In genomic region chr15:77599899-77600298, GRCh38 we compare ENCODE assay signal across 10 cellular contexts. TPM values are rescaled to one million over a fixed set of nuclear protein-coding genes. Genes with fewer than 3 reads are reported as not detected.
A peak's percentile ranks its signal among the peaks of the same experiment; 100 is the strongest.
DNase-seq lines count a peak whose midpoint lies in the region; ATAC-seq, FAIRE-seq and TF ChIP-seq lines count a peak whose summit lies in the region.
"Had no signal": no experiment of that assay in that cellular context is flagged by ENCODE, and none has a peak within 500 bp of the region (broad histone marks: within the 10 kb centered on the region; RNA-seq: fewer than 3 reads in every experiment).

No MANE protein-coding gene starts in this region.

- H3K36me3 ChIP-seq in ACC112 (ENCODE audit: insufficient read depth, low read length): no peaks in the 10 kb centered on the region
- no peaks in the 10 kb centered on the region for H3K36me3 ChIP-seq in kidney (ENCODE audit: control insufficient read depth in 1 of 2, insufficient read depth in 2 of 2, low read length in 2 of 2)
- no peaks in the 10 kb centered on the region for H3K36me3 ChIP-seq in spleen

- no peak overlapping the region for H3K9ac ChIP-seq in kidney (ENCODE audit: low read length in 2 of 2)

- no peaks in the 10 kb centered on the region for H3K79me2 ChIP-seq in ACC112 (ENCODE audit: control insufficient read depth, insufficient read depth, low read length, unreplicated experiment)

- no peak for TF ChIP-seq POLR2A in spleen (IDR thresholded peaks at IDR 0.05)

- DNase-seq in HT-29 (ENCODE audit: low spot score) (peak; percentile 43), RPMI7951 (ENCODE audit: low read depth) (peak; percentile 35), left cardiac atrium (peak; percentile 73), kidney (no peak), DMS79 (lab: John Stamatoyannopoulos, UW) (no peak), spleen (no peak)

- TF ChIP-seq CTCF in kidney (IDR thresholded peaks at IDR 0.05; ENCODE audit: borderline replicate concordance, extremely low read depth, insufficient read depth): no peak
- no peak for TF ChIP-seq CTCF in spleen (IDR thresholded peaks at IDR 0.05 in 8 of 11, conservative IDR thresholded peaks at IDR 0.05 in 3 of 11)

- WGBS in spleen, 5 donors: 69 to 83% (median 73%) methylated on average over 5 of the region's 5 CpGs

- H3K27me3 ChIP-seq in ACC112 (ENCODE audit: insufficient read depth, low read length) (no peaks in the 10 kb centered on the region), spleen (replicated peaks in 1 of 7) (no peaks in the 10 kb centered on the region)

- H3K9me3 ChIP-seq in kidney (ENCODE audit: control insufficient read depth in 1 of 2, low read length in 2 of 2) (no peaks in the 10 kb centered on the region), spleen (no peaks in the 10 kb centered on the region)

- H3K27ac ChIP-seq in ACC112 (ENCODE audit: low read depth, low read length): no peak overlapping the region
- H3K27ac ChIP-seq in kidney (ENCODE audit: low read depth in 2 of 2, low read length in 2 of 2): no peak overlapping the region
- peak overlapping the region in 1 of 8 donors; percentile 18 for H3K27ac ChIP-seq in spleen

- H2AFZ ChIP-seq in ACC112 (ENCODE audit: low read length, unreplicated experiment): peak overlapping the region; percentile 14

- intact Hi-C loops in left cardiac atrium (cut with DNase I): no loop called here
- intact Hi-C loops in kidney (cut with DNase I): no loop called here
- intact Hi-C loops in spleen (cut with DNase I; ENCODE audit: low total_unique reads): no loop called here

- FAIRE-seq in kidney (lab: Jason Lieb, UNC): no peak

- H3K4me3 ChIP-seq in ACC112 (ENCODE audit: low read depth, low read length) (no peak overlapping the region), kidney (ENCODE audit: low read length in 2 of 2) (no peak overlapping the region), spleen (no peak overlapping the region)
- H3K4me3 ChIP-seq: lung had no signal

- ATAC-seq in left cardiac atrium: peak; percentile 89 to 93
- no peak for ATAC-seq in HG03439 (IDR thresholded peaks at IDR 0.05; ENCODE audit: unreplicated experiment)

- H3K4me1 ChIP-seq in ACC112 (ENCODE audit: control insufficient read depth, insufficient read depth, low read length, unreplicated experiment): no peaks in the 10 kb centered on the region
- H3K4me1 ChIP-seq in kidney (ENCODE audit: control insufficient read depth in 1 of 2, insufficient read depth in 1 of 2, low read depth in 1 of 2, low read length in 2 of 2): peaks cover 0 to 2% of the 10 kb centered on the region in 2 donors
- H3K4me1 ChIP-seq in spleen: peaks cover 0 to 3% (median 1%) of the 10 kb centered on the region in 6 donors

RNA-seq across cellular contexts. Expression of gene LINGO1, which starts 32.8 kb away (rescaled TPM):
- 0.16 and 0.31 TPM in 2 replicates for total RNA-seq in HT-29 (2014; rRNA removed; shearing (Covaris generic))
- total RNA-seq in RPMI7951 (2014; rRNA removed; shearing (Covaris generic)): not detected in 2 replicates
- total RNA-seq in left cardiac atrium (10 to 100 TPM in 1 of 2 donors, 1 to 10 TPM in 1; 7.7 to 30.5 TPM), kidney (3.9 TPM), spleen (1 to 10 TPM; 1.6 to 7.3 (median 3.8) TPM)
- polyA plus RNA-seq in kidney (ENCODE audit: insufficient read depth, low read depth, low replicate concordance) (6.8 TPM), spleen (1 to 10 TPM in 1 of 3 donors, under 1 TPM in 2; 0.46 to 1.2 (median 0.93) TPM)
- total RNA-seq: activated naive CD4-positive, alpha-beta T cell treated with anti-CD3 and anti-CD28 coated beads, Interleukin-2, amount 50 U/mL, for 72 hours had no signal

Comparison
In these comparisons a context has a peak if more than half of its experiments do, and no peak if none do; other contexts are left out.
1. DNase-seq: peak in HT-29 (single experiment), RPMI7951 (single experiment) and left cardiac atrium (single experiment); none in kidney (single experiment), DMS79 (single experiment) and spleen (single experiment).